ENCODE assay signal across 42 cellular contexts in the genomic region with DNA sequence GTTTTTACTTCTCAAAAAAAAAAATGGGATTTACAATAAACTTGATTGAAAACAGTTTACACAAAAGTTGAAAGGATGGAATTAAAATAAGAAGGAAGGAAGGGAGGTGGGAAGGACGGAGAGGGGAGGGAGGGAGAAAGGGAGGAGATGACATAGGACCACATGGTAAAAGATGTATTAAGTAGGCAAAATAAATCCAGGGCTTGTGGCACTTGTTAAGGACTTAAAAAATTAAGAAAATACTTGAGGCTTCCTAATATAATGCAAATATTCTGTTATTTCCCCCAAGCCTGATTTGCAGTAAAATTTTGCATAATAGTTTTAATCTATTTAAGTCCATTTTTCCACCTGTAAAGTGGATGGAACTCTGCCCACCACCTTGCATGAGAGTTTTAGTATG. TPM values are rescaled to one million over a fixed set of nuclear protein-coding genes. Genes with fewer than 3 reads are reported as not detected.
"Had no signal": no experiment of that assay in that cellular context is flagged by ENCODE, and none has a peak within 500 bp of the region (broad histone marks: within the 10 kb centered on the region; RNA-seq: fewer than 3 reads in every experiment).

No MANE protein-coding gene starts in this region.

- H3K36me3 ChIP-seq: adrenal gland, ascending aorta, brain microvascular endothelial cell, breast epithelium, cardiac muscle cell had no signal

- ATAC-seq: activated naive CD4-positive, alpha-beta T cell treated with anti-CD3 and anti-CD28 coated beads, Interleukin-2, amount 50 U/mL, for 72 hours; activated naive CD8-positive, alpha-beta T cell treated with anti-CD3 and anti-CD28 coated beads, Interleukin-2, amount 50 U/mL, for 24 hours; activated T-cell treated with anti-CD3 and anti-CD28 coated beads, Interleukin-2, amount 50 U/mL, for 4 hours; activated T-cell treated with anti-CD3 and anti-CD28 coated beads, Interleukin-2, amount 50 U/mL, for 72 hours; activated T-helper 17 cell treated with anti-CD3 and anti-CD28 coated beads, Interleukin-2, amount 50 U/mL, for 72 hours; body of pancreas had no signal

- H3K4me3 Mint-ChIP-seq: activated naive CD4-positive, alpha-beta T cell treated with anti-CD3 and anti-CD28 coated beads for 36 hours; activated naive CD4-positive, alpha-beta T cell treated with anti-CD3 and anti-CD28 coated beads, Interleukin-2, amount 10 ng/mL, durations not matched to agents 7 days and 5 days; activated naive CD4-positive, alpha-beta T cell treated with anti-CD3 and anti-CD28 coated beads, Interleukin-2, amount 50 U/mL, for 24 hours; activated naive CD8-positive, alpha-beta T cell; activated naive CD8-positive, alpha-beta T cell treated with anti-CD3 and anti-CD28 coated beads for 36 hours; activated naive CD8-positive, alpha-beta T cell treated with anti-CD3 and anti-CD28 coated beads, Interleukin-2, amount 10 ng/mL, durations not matched to agents 7 days and 5 days; activated naive CD8-positive, alpha-beta T cell treated with anti-CD3 and anti-CD28 coated beads, Interleukin-2, amount 50 U/mL, for 24 hours; activated T-cell treated with anti-CD3 and anti-CD28 coated beads, Interleukin-2, amount 50 U/mL, for 24 hours; activated T-cell treated with anti-CD3 and anti-CD28 coated beads, Interleukin-2, amount 50 U/mL, for 4 hours; activated T-cell treated with anti-CD3 and anti-CD28 coated beads, Interleukin-2, amount 50 U/mL, for 72 hours; activated T-helper 1 cell treated with anti-CD3 and anti-CD28 coated beads, Interleukin-12 subunit alpha, Interleukin-12 subunit beta, Interleukin-2, Interleukin-4 antibody, amounts not matched to agents 30 ng/mL and 10 ng/mL and 1 ng/mL, durations not matched to agents 14 hours and 24 hours and 36 hours; activated T-helper 17 cell treated with anti-CD3 and anti-CD28 coated beads, Interleukin-2, amount 50 U/mL, for 72 hours; brain; central memory CD8-positive, alpha-beta T cell had no signal

- H3K27ac ChIP-seq: adrenal gland, ascending aorta, body of pancreas, brain microvascular endothelial cell, breast epithelium, cardiac muscle cell had no signal

- DNase-seq: activated effector memory CD4-positive, alpha-beta T cell treated with anti-CD3 and anti-CD28 coated beads, Interleukin-2, amount 50 U/mL, for 16 hours; activated effector memory CD4-positive, alpha-beta T cell treated with Interleukin-2 at 50 U/mL for 16 hours; activated gamma-delta T cell; activated gamma-delta T cell treated with Interleukin-2 at 50 U/mL for 16 hours; activated naive CD4-positive, alpha-beta T cell; activated naive CD4-positive, alpha-beta T cell treated with anti-CD3 and anti-CD28 coated beads for 36 hours; activated naive CD4-positive, alpha-beta T cell treated with anti-CD3 and anti-CD28 coated beads, Interleukin-2, amount 10 ng/mL, durations not matched to agents 7 days and 5 days; activated naive CD4-positive, alpha-beta T cell treated with anti-CD3 and anti-CD28 coated beads, Interleukin-2, amount 50 U/mL, for 16 hours; activated naive CD4-positive, alpha-beta T cell treated with Interleukin-2 at 50 U/mL for 16 hours; activated naive CD8-positive, alpha-beta T cell treated with anti-CD3 and anti-CD28 coated beads for 36 hours; activated naive CD8-positive, alpha-beta T cell treated with anti-CD3 and anti-CD28 coated beads, Interleukin-2, amount 10 ng/mL, durations not matched to agents 7 days and 5 days; activated naive CD8-positive, alpha-beta T cell treated with anti-CD3 and anti-CD28 coated beads, Interleukin-2, amount 50 U/mL, for 24 hours; activated T-cell treated with anti-CD3 and anti-CD28 coated beads, Interleukin-2, amount 50 U/mL, for 1 hour; activated T-cell treated with anti-CD3 and anti-CD28 coated beads, Interleukin-2, amount 50 U/mL, for 24 hours; activated T-cell treated with anti-CD3 and anti-CD28 coated beads, Interleukin-2, amount 50 U/mL, for 4 hours; activated T-cell treated with anti-CD3 and anti-CD28 coated beads, Interleukin-2, amount 50 U/mL, for 48 hours; activated T-cell treated with anti-CD3 and anti-CD28 coated beads, Interleukin-2, amount 50 U/mL, for 72 hours; adrenal gland; amniotic stem cell; amygdala; anterior cingulate cortex; aorta; body of pancreas; caudate nucleus; central memory CD4-positive, alpha-beta T cell; cerebellar nuclear complex had no signal

- H3K4me3 ChIP-seq: adrenal gland, ascending aorta, body of pancreas, breast epithelium, cardiac muscle cell had no signal

- H3K9me3 Mint-ChIP-seq: activated naive CD4-positive, alpha-beta T cell treated with anti-CD3 and anti-CD28 coated beads for 36 hours; activated naive CD4-positive, alpha-beta T cell treated with anti-CD3 and anti-CD28 coated beads, Interleukin-2, amount 10 ng/mL, durations not matched to agents 7 days and 5 days; activated naive CD4-positive, alpha-beta T cell treated with anti-CD3 and anti-CD28 coated beads, Interleukin-2, amount 50 U/mL, for 24 hours; activated naive CD4-positive, alpha-beta T cell treated with anti-CD3 and anti-CD28 coated beads, Interleukin-2, amount 50 U/mL, for 72 hours; activated naive CD8-positive, alpha-beta T cell treated with anti-CD3 and anti-CD28 coated beads for 36 hours; activated naive CD8-positive, alpha-beta T cell treated with anti-CD3 and anti-CD28 coated beads, Interleukin-2, amount 10 ng/mL, durations not matched to agents 7 days and 5 days; activated naive CD8-positive, alpha-beta T cell treated with anti-CD3 and anti-CD28 coated beads, Interleukin-2, amount 50 U/mL, for 24 hours; activated T-cell treated with anti-CD3 and anti-CD28 coated beads, Interleukin-2, amount 50 U/mL, for 24 hours; activated T-cell treated with anti-CD3 and anti-CD28 coated beads, Interleukin-2, amount 50 U/mL, for 4 hours; activated T-cell treated with anti-CD3 and anti-CD28 coated beads, Interleukin-2, amount 50 U/mL, for 72 hours; activated T-helper 1 cell treated with anti-CD3 and anti-CD28 coated beads, Interleukin-12 subunit alpha, Interleukin-12 subunit beta, Interleukin-2, Interleukin-4 antibody, amounts not matched to agents 30 ng/mL and 10 ng/mL and 1 ng/mL, durations not matched to agents 14 hours and 24 hours and 36 hours; activated T-helper 17 cell treated with anti-CD3 and anti-CD28 coated beads, Interleukin-2, amount 50 U/mL, for 72 hours; activated T-helper 2 cell treated with anti-CD3 and anti-CD28 coated beads, Interferon-gamma antibody, Interleukin-2, Interleukin-4, amounts not matched to agents 10 μg/mL and 5 μg/mL and 100 μg/mL, durations not matched to agents 14 hours and 24 hours and 36 hours; brain; central memory CD8-positive, alpha-beta T cell had no signal

- H3K36me3 Mint-ChIP-seq: activated naive CD4-positive, alpha-beta T cell treated with anti-CD3 and anti-CD28 coated beads, Interleukin-2, amount 10 ng/mL, durations not matched to agents 7 days and 5 days; activated naive CD4-positive, alpha-beta T cell treated with anti-CD3 and anti-CD28 coated beads, Interleukin-2, amount 50 U/mL, for 24 hours; activated naive CD4-positive, alpha-beta T cell treated with anti-CD3 and anti-CD28 coated beads, Interleukin-2, amount 50 U/mL, for 72 hours; activated naive CD8-positive, alpha-beta T cell; activated naive CD8-positive, alpha-beta T cell treated with anti-CD3 and anti-CD28 coated beads for 36 hours; activated naive CD8-positive, alpha-beta T cell treated with anti-CD3 and anti-CD28 coated beads, Interleukin-2, amount 10 ng/mL, durations not matched to agents 7 days and 5 days; brain had no signal

- H3K4me1 Mint-ChIP-seq: activated naive CD4-positive, alpha-beta T cell treated with anti-CD3 and anti-CD28 coated beads, Interleukin-2, amount 10 ng/mL, durations not matched to agents 7 days and 5 days; activated naive CD4-positive, alpha-beta T cell treated with anti-CD3 and anti-CD28 coated beads, Interleukin-2, amount 50 U/mL, for 24 hours; activated naive CD8-positive, alpha-beta T cell treated with anti-CD3 and anti-CD28 coated beads for 36 hours; activated naive CD8-positive, alpha-beta T cell treated with anti-CD3 and anti-CD28 coated beads, Interleukin-2, amount 10 ng/mL, durations not matched to agents 7 days and 5 days; activated naive CD8-positive, alpha-beta T cell treated with anti-CD3 and anti-CD28 coated beads, Interleukin-2, amount 50 U/mL, for 24 hours; activated T-helper 17 cell treated with anti-CD3 and anti-CD28 coated beads, Interleukin-2, amount 50 U/mL, for 72 hours; brain; central memory CD8-positive, alpha-beta T cell had no signal

- H3K27me3 Mint-ChIP-seq: activated naive CD8-positive, alpha-beta T cell; activated naive CD8-positive, alpha-beta T cell treated with anti-CD3 and anti-CD28 coated beads for 36 hours; activated naive CD8-positive, alpha-beta T cell treated with anti-CD3 and anti-CD28 coated beads, Interleukin-2, amount 50 U/mL, for 24 hours; activated T-cell treated with anti-CD3 and anti-CD28 coated beads, Interleukin-2, amount 50 U/mL, for 24 hours had no signal

- H3K27me3 ChIP-seq: adrenal gland, ascending aorta, body of pancreas, brain microvascular endothelial cell, breast epithelium, cardiac muscle cell had no signal

- H3K9me3 ChIP-seq: adrenal gland, ascending aorta, body of pancreas, breast epithelium had no signal

- H3K27ac Mint-ChIP-seq: activated naive CD4-positive, alpha-beta T cell treated with anti-CD3 and anti-CD28 coated beads for 36 hours; activated naive CD4-positive, alpha-beta T cell treated with anti-CD3 and anti-CD28 coated beads, Interleukin-2, amount 10 ng/mL, durations not matched to agents 7 days and 5 days; activated naive CD4-positive, alpha-beta T cell treated with anti-CD3 and anti-CD28 coated beads, Interleukin-2, amount 50 U/mL, for 24 hours; activated naive CD4-positive, alpha-beta T cell treated with anti-CD3 and anti-CD28 coated beads, Interleukin-2, amount 50 U/mL, for 72 hours; activated naive CD8-positive, alpha-beta T cell; activated naive CD8-positive, alpha-beta T cell treated with anti-CD3 and anti-CD28 coated beads for 36 hours; activated naive CD8-positive, alpha-beta T cell treated with anti-CD3 and anti-CD28 coated beads, Interleukin-2, amount 10 ng/mL, durations not matched to agents 7 days and 5 days; activated naive CD8-positive, alpha-beta T cell treated with anti-CD3 and anti-CD28 coated beads, Interleukin-2, amount 50 U/mL, for 24 hours; activated T-cell treated with anti-CD3 and anti-CD28 coated beads, Interleukin-2, amount 50 U/mL, for 24 hours; activated T-cell treated with anti-CD3 and anti-CD28 coated beads, Interleukin-2, amount 50 U/mL, for 72 hours; activated T-helper 1 cell treated with anti-CD3 and anti-CD28 coated beads, Interleukin-12 subunit alpha, Interleukin-12 subunit beta, Interleukin-2, Interleukin-4 antibody, amounts not matched to agents 30 ng/mL and 10 ng/mL and 1 ng/mL, durations not matched to agents 14 hours and 24 hours and 36 hours; activated T-helper 17 cell treated with anti-CD3 and anti-CD28 coated beads, Interleukin-2, amount 50 U/mL, for 72 hours; activated T-helper 2 cell treated with anti-CD3 and anti-CD28 coated beads, Interferon-gamma antibody, Interleukin-2, Interleukin-4, amounts not matched to agents 10 μg/mL and 5 μg/mL and 100 μg/mL, durations not matched to agents 14 hours and 24 hours and 36 hours had no signal

- H3K4me1 ChIP-seq: ascending aorta, body of pancreas, breast epithelium had no signal

- FAIRE-seq: astrocyte, bronchial epithelial cell had no signal

RNA-seq across cellular contexts. Expression of a gene that starts 27.5 kb away (rescaled TPM):
- total RNA-seq: activated naive CD4-positive, alpha-beta T cell treated with anti-CD3 and anti-CD28 coated beads for 36 hours; activated naive CD4-positive, alpha-beta T cell treated with anti-CD3 and anti-CD28 coated beads, Interleukin-2, amount 50 U/mL, for 72 hours; activated naive CD8-positive, alpha-beta T cell treated with anti-CD3 and anti-CD28 coated beads for 36 hours; activated naive CD8-positive, alpha-beta T cell treated with anti-CD3 and anti-CD28 coated beads, Interleukin-2, amount 10 ng/mL, durations not matched to agents 7 days and 5 days; activated T-cell treated with anti-CD3 and anti-CD28 coated beads, Interleukin-2, amount 50 U/mL, for 4 hours; activated T-cell treated with anti-CD3 and anti-CD28 coated beads, Interleukin-2, amount 50 U/mL, for 72 hours; activated T-helper 1 cell treated with anti-CD3 and anti-CD28 coated beads, Interleukin-12 subunit alpha, Interleukin-12 subunit beta, Interleukin-2, Interleukin-4 antibody, amounts not matched to agents 30 ng/mL and 10 ng/mL and 1 ng/mL, durations not matched to agents 14 hours and 24 hours and 36 hours; activated T-helper 17 cell treated with anti-CD3 and anti-CD28 coated beads, Interleukin-2, amount 50 U/mL, for 72 hours; activated T-helper 2 cell treated with anti-CD3 and anti-CD28 coated beads, Interferon-gamma antibody, Interleukin-2, Interleukin-4, amounts not matched to agents 10 μg/mL and 5 μg/mL and 100 μg/mL, durations not matched to agents 14 hours and 24 hours and 36 hours; aorta; ascending aorta; astrocyte; breast epithelium; bronchial epithelial cell; cardiac septum; chondrocyte had no signal
